ENCODE assay signal across 24 cellular contexts in the genomic region with DNA sequence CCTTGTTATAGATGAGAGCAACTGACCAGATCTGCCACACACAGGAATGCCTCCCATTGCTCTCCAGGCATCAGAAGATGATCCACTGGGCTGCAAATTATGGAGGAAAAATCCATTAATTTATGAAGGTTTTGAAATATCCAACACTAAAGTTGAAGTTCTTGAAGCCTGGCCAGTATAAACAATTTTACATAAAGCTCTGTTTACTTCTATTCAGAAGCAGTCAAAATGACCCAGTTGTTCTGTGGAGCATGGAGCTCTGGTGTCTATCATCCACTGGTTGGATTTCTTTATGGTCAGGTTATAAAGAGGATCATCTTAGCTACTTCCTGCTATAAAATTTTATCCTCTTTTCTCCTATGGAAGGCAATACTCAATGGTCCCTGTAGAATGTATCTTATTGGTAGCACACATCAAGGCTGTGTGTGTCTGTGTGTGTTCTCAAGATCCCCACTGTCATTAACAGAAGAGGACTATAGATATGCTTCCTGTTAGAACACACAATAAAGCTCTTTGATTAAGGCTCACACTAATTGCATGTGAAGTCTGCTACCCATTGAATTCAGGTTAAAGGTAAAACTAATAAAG.
"Had no signal": no experiment of that assay in that cellular context is flagged by ENCODE, and none has a peak within 500 bp of the region (broad histone marks: within the 10 kb centered on the region; RNA-seq: fewer than 3 reads in every experiment).

No MANE protein-coding gene starts in this region.

- H3K4me3 Mint-ChIP-seq: activated CD4-positive, alpha-beta memory T cell treated with anti-CD3 and anti-CD28 coated beads, Interleukin-2, amount 10 ng/mL, durations not matched to agents 7 days and 5 days; activated CD4-positive, alpha-beta T cell treated with anti-CD3 and anti-CD28 coated beads for 36 hours; activated naive CD8-positive, alpha-beta T cell treated with anti-CD3 and anti-CD28 coated beads, Interleukin-2, amount 10 ng/mL, durations not matched to agents 7 days and 5 days had no signal

- H3K36me3 Mint-ChIP-seq: activated naive CD8-positive, alpha-beta T cell treated with anti-CD3 and anti-CD28 coated beads, Interleukin-2, amount 10 ng/mL, durations not matched to agents 7 days and 5 days had no signal

- H3K9ac ChIP-seq: SK-N-SH had no signal

- H3K27me3 Mint-ChIP-seq: activated CD4-positive, alpha-beta memory T cell treated with anti-CD3 and anti-CD28 coated beads, Interleukin-2, amount 10 ng/mL, durations not matched to agents 7 days and 5 days; activated CD4-positive, alpha-beta T cell treated with anti-CD3 and anti-CD28 coated beads for 36 hours; activated naive CD8-positive, alpha-beta T cell treated with anti-CD3 and anti-CD28 coated beads, Interleukin-2, amount 10 ng/mL, durations not matched to agents 7 days and 5 days had no signal

- H3K27ac Mint-ChIP-seq: activated CD4-positive, alpha-beta memory T cell treated with anti-CD3 and anti-CD28 coated beads, Interleukin-2, amount 10 ng/mL, durations not matched to agents 7 days and 5 days; activated CD4-positive, alpha-beta T cell treated with anti-CD3 and anti-CD28 coated beads for 36 hours; activated naive CD8-positive, alpha-beta T cell treated with anti-CD3 and anti-CD28 coated beads, Interleukin-2, amount 10 ng/mL, durations not matched to agents 7 days and 5 days had no signal

- H3K4me1 ChIP-seq: breast epithelium, SJCRH30 had no signal

- DNase-seq: activated CD4-positive, alpha-beta memory T cell treated with anti-CD3 and anti-CD28 coated beads, Interleukin-2, amount 10 ng/mL, durations not matched to agents 7 days and 5 days; activated CD4-positive, alpha-beta T cell treated with anti-CD3 and anti-CD28 coated beads for 36 hours; activated CD4-positive, alpha-beta T cell treated with anti-CD3 and anti-CD28 coated beads, Interleukin-2, amount 50 U/mL, for 1 hour; activated naive CD4-positive, alpha-beta T cell treated with anti-CD3 and anti-CD28 coated beads, Interleukin-2, amount 50 U/mL, for 16 hours; activated naive CD8-positive, alpha-beta T cell treated with anti-CD3 and anti-CD28 coated beads, Interleukin-2, amount 10 ng/mL, durations not matched to agents 7 days and 5 days; activated T-cell treated with anti-CD3 and anti-CD28 coated beads for 4 hours; aorta; caudate nucleus; KG1; MV-4-11; NCI-H1092 treated with DMSO at 0.1 percent for 48 hours; NCI-H1417 treated with DMSO at 0.1 percent for 48 hours; NCI-H1694; NCI-H2081; NCI-H446; NCI-H524; Peyer's patch; Right ventricle myocardium superior; SJCRH30; SK-N-SH; T-helper 1 cell; WERI-Rb-1 had no signal

- H3K27me3 ChIP-seq: breast epithelium, Peyer's patch, SJCRH30 had no signal

- H3K4me3 ChIP-seq: breast epithelium, Peyer's patch, SJCRH30 had no signal

- ATAC-seq: activated CD4-positive, alpha-beta T cell treated with anti-CD3 and anti-CD28 coated beads for 36 hours had no signal

- H3K9me3 ChIP-seq: breast epithelium, Peyer's patch, SJCRH30, SK-N-SH had no signal

- H3K4me1 Mint-ChIP-seq: activated CD4-positive, alpha-beta memory T cell treated with anti-CD3 and anti-CD28 coated beads, Interleukin-2, amount 10 ng/mL, durations not matched to agents 7 days and 5 days; activated CD4-positive, alpha-beta T cell treated with anti-CD3 and anti-CD28 coated beads for 36 hours had no signal

- H3K9me3 Mint-ChIP-seq: activated naive CD8-positive, alpha-beta T cell treated with anti-CD3 and anti-CD28 coated beads, Interleukin-2, amount 10 ng/mL, durations not matched to agents 7 days and 5 days had no signal

- H3K27ac ChIP-seq: breast epithelium, RWPE1, SJCRH30, WERI-Rb-1 had no signal

- H3K36me3 ChIP-seq: breast epithelium, Peyer's patch, SJCRH30, WERI-Rb-1 had no signal
